In genomic region chr17:54899721-54900456, GRCh38 we compare ENCODE assay signal across 9 cellular contexts. TPM values are rescaled to one million over a fixed set of nuclear protein-coding genes. Genes with fewer than 3 reads are reported as not detected.
DNase-seq lines count a peak whose midpoint lies in the region; ATAC-seq and TF ChIP-seq lines count a peak whose summit lies in the region.
"Had no signal": no experiment of that assay in that cellular context is flagged by ENCODE, and none has a peak within 500 bp of the region (broad histone marks: within the 10 kb centered on the region; RNA-seq: fewer than 3 reads in every experiment).

No MANE protein-coding gene starts in this region.

- no peaks in the 10 kb centered on the region for H3K9me3 Mint-ChIP-seq in IgD-negative memory B cell
- H3K9me3 Mint-ChIP-seq in activated CD4-positive, alpha-beta memory T cell treated with anti-CD3 and anti-CD28 coated beads, Interleukin-2, amount 10 ng/mL, durations not matched to agents 7 days and 5 days: no peaks in the 10 kb centered on the region
- H3K9me3 Mint-ChIP-seq: memory B cell had no signal

- peaks cover 2% of the 10 kb centered on the region for H3K36me3 Mint-ChIP-seq in IgD-negative memory B cell
- no peaks in the 10 kb centered on the region for H3K36me3 Mint-ChIP-seq in activated CD4-positive, alpha-beta memory T cell treated with anti-CD3 and anti-CD28 coated beads, Interleukin-2, amount 10 ng/mL, durations not matched to agents 7 days and 5 days (ENCODE audit: low read depth)
- H3K36me3 Mint-ChIP-seq: memory B cell had no signal

- ATAC-seq in omental fat pad (ENCODE audit: low FRiP score): no peak
- ATAC-seq in HG02970 (IDR thresholded peaks at IDR 0.05; ENCODE audit: low FRiP score, unreplicated experiment): no peak

- CTCF ChIA-PET in activated CD4-positive, alpha-beta memory T cell treated with anti-CD3 and anti-CD28 coated beads, Interleukin-2, amount 10 ng/mL, durations not matched to agents 7 days and 5 days (lab: Charles Lee): no interaction called here

- H3K4me3 Mint-ChIP-seq in IgD-negative memory B cell: peak overlapping the region in 3 of 4 donors; percentile 47 to 60 (median 54)
- H3K4me3 Mint-ChIP-seq in activated CD4-positive, alpha-beta memory T cell treated with anti-CD3 and anti-CD28 coated beads, Interleukin-2, amount 10 ng/mL, durations not matched to agents 7 days and 5 days: peak overlapping the region; percentile 9
- H3K4me3 Mint-ChIP-seq: memory B cell had no signal

- in situ Hi-C loops in G401 (cut with HindIII; ENCODE audit: low sequenced_read_pairs): loop anchor here (25.0 kb wide), 1 partner anchor 113 kb away; no protein-coding TSS in a partner anchor

- H3K27ac Mint-ChIP-seq in IgD-negative memory B cell: no peak overlapping the region
- no peak overlapping the region for H3K27ac Mint-ChIP-seq in activated CD4-positive, alpha-beta memory T cell treated with anti-CD3 and anti-CD28 coated beads, Interleukin-2, amount 10 ng/mL, durations not matched to agents 7 days and 5 days
- H3K27ac Mint-ChIP-seq: memory B cell had no signal

- peak; percentile 34 for DNase-seq in G401 (ENCODE audit: low spot score)
- DNase-seq in activated CD4-positive, alpha-beta memory T cell treated with anti-CD3 and anti-CD28 coated beads, Interleukin-2, amount 10 ng/mL, durations not matched to agents 7 days and 5 days: no peak
- DNase-seq in left kidney (ENCODE audit: low read depth, low spot score): peak; percentile 48
- no peak for DNase-seq in omental fat pad (ENCODE audit: low spot score)
- DNase-seq in COLO829 (ENCODE audit: low spot score): no peak
- no peak for DNase-seq in NCI-H128 (lab: John Stamatoyannopoulos, UW; ENCODE audit: unreplicated experiment)

- H3K4me1 Mint-ChIP-seq in IgD-negative memory B cell: peaks cover 4 to 7% (median 6%) of the 10 kb centered on the region in 3 donors
- peaks cover 11% of the 10 kb centered on the region for H3K4me1 Mint-ChIP-seq in activated CD4-positive, alpha-beta memory T cell treated with anti-CD3 and anti-CD28 coated beads, Interleukin-2, amount 10 ng/mL, durations not matched to agents 7 days and 5 days
- H3K4me1 Mint-ChIP-seq: memory B cell had no signal

- no peak for TF ChIP-seq CTCF in omental fat pad (IDR thresholded peaks at IDR 0.05)

- POLR2A ChIA-PET in activated CD4-positive, alpha-beta memory T cell treated with anti-CD3 and anti-CD28 coated beads, Interleukin-2, amount 10 ng/mL, durations not matched to agents 7 days and 5 days (lab: Charles Lee): no interaction called here

- H3K27me3 Mint-ChIP-seq in IgD-negative memory B cell: peaks cover 30% of the 10 kb centered on the region
- peaks cover 41% of the 10 kb centered on the region for H3K27me3 Mint-ChIP-seq in activated CD4-positive, alpha-beta memory T cell treated with anti-CD3 and anti-CD28 coated beads, Interleukin-2, amount 10 ng/mL, durations not matched to agents 7 days and 5 days

RNA-seq across cellular contexts. Expression of gene TOM1L1, which starts 0.8 kb away (rescaled TPM):
- total RNA-seq in G401 (2014; rRNA removed; shearing (Covaris generic)): 6.1 and 13.8 TPM in 2 replicates
- not detected for polyA plus RNA-seq in IgD-negative memory B cell
- under 1 TPM; 0.83 to 0.86 TPM for total RNA-seq in activated CD4-positive, alpha-beta memory T cell treated with anti-CD3 and anti-CD28 coated beads, Interleukin-2, amount 10 ng/mL, durations not matched to agents 7 days and 5 days
- total RNA-seq in omental fat pad: 10 to 100 TPM in 3 of 4 donors, 1 to 10 TPM in 1; 3.9 to 30.3 (median 21.4) TPM

Comparison
In these comparisons a context has a peak if more than half of its experiments do, and no peak if none do; other contexts are left out.
1. DNase-seq: peak in G401 (single experiment) and left kidney (single experiment); none in activated CD4-positive, alpha-beta memory T cell treated with anti-CD3 and anti-CD28 coated beads, Interleukin-2, amount 10 ng/mL, durations not matched to agents 7 days and 5 days (single experiment), omental fat pad (single experiment), COLO829 (single experiment) and NCI-H128 (single experiment).